Comparison of ENCODE assay signal across 1 cellular context in genomic region chr10:100519321-100520051, GRCh38.
TF ChIP-seq lines count a peak whose summit lies in the region.

Gene SEC31B, minus strand, starts transcription at chr10:100519861. Its CDS starts 2,909 bp downstream, at chr10:100516952.

TF ChIP-seq in HepG2, 621 proteins besides CTCF, POLR2A, EP300 and RAD21 (continued from another document and continues in another):
- peak; percentile 63; the same call in 1 of the 2 replicates for TF ChIP-seq ZSCAN20 (CRISPR knock-in tag; IDR thresholded peaks at IDR 0.05; ENCODE audit: borderline replicate concordance)
- no peak for TF ChIP-seq RERE (CRISPR knock-in tag; IDR thresholded peaks at IDR 0.05; ENCODE audit: low read depth)
- no peak for TF ChIP-seq NCOA5 (CRISPR knock-in tag; IDR thresholded peaks at IDR 0.05)
- TF ChIP-seq JUNB (CRISPR knock-in tag; IDR thresholded peaks at IDR 0.05; ENCODE audit: borderline replicate concordance) = no peak
- no peak for TF ChIP-seq ZNF20 (CRISPR knock-in tag; IDR thresholded peaks at IDR 0.05)
- TF ChIP-seq ZNF441 (CRISPR knock-in tag; IDR thresholded peaks at IDR 0.05; ENCODE audit: borderline replicate concordance) = no peak
- no peak for TF ChIP-seq MIER2 (CRISPR knock-in tag; IDR thresholded peaks at IDR 0.05)
- no peak for TF ChIP-seq KLF13 (CRISPR knock-in tag; IDR thresholded peaks at IDR 0.05)
- no peak for TF ChIP-seq ZBTB4 (CRISPR knock-in tag; IDR thresholded peaks at IDR 0.05; ENCODE audit: borderline replicate concordance)
- no peak for TF ChIP-seq ZNF660 (CRISPR knock-in tag; IDR thresholded peaks at IDR 0.05; ENCODE audit: borderline replicate concordance, low read depth)
- no peak for TF ChIP-seq CEBPB (IDR thresholded peaks at IDR 0.05; ENCODE audit: borderline replicate concordance, low read depth, low read length)
- TF ChIP-seq SMARCE1 (IDR thresholded peaks at IDR 0.05; ENCODE audit: borderline replicate concordance) = no peak
- no peak for TF ChIP-seq ETV5 (CRISPR knock-in tag; IDR thresholded peaks at IDR 0.05; ENCODE audit: borderline replicate concordance)
- 0 out of 2 replicates have a peak, but pooled peaks have one; percentile 19 for TF ChIP-seq AHR (CRISPR knock-in tag; IDR thresholded peaks at IDR 0.05)
- TF ChIP-seq TOPORS (CRISPR knock-in tag; IDR thresholded peaks at IDR 0.05) = no peak
- TF ChIP-seq CEBPZ (IDR thresholded peaks at IDR 0.05; ENCODE audit: low read length) = no peak
- no peak for TF ChIP-seq ZNF703 (CRISPR knock-in tag; IDR thresholded peaks at IDR 0.05; ENCODE audit: borderline replicate concordance)
- no peak for TF ChIP-seq ZC3H4 (CRISPR knock-in tag; IDR thresholded peaks at IDR 0.05; ENCODE audit: borderline replicate concordance)
- peak; percentile 65; the same call in 1 of the 2 replicates for TF ChIP-seq MXD1 (CRISPR knock-in tag; IDR thresholded peaks at IDR 0.05)
- no peak for TF ChIP-seq ZFP36L1 (CRISPR knock-in tag; IDR thresholded peaks at IDR 0.05)
- no peak for TF ChIP-seq NPAS2 (CRISPR knock-in tag; IDR thresholded peaks at IDR 0.05; ENCODE audit: borderline replicate concordance)
- TF ChIP-seq RAD51 (IDR thresholded peaks at IDR 0.05; ENCODE audit: borderline replicate concordance) = no peak
- no peak for TF ChIP-seq DMAP1 (CRISPR knock-in tag; IDR thresholded peaks at IDR 0.05)
- TF ChIP-seq ZNF766 (CRISPR knock-in tag; IDR thresholded peaks at IDR 0.05; ENCODE audit: borderline replicate concordance) = no peak
- peak; percentile 55; the same call in 1 of the 2 replicates for TF ChIP-seq ZNF691 (CRISPR knock-in tag; IDR thresholded peaks at IDR 0.05; ENCODE audit: borderline replicate concordance, low read depth)
- no peak for TF ChIP-seq ISL2 (CRISPR knock-in tag; IDR thresholded peaks at IDR 0.05)
- TF ChIP-seq NKX3-1 (CRISPR knock-in tag; IDR thresholded peaks at IDR 0.05) = no peak
- TF ChIP-seq GMEB2 (CRISPR knock-in tag; IDR thresholded peaks at IDR 0.05; ENCODE audit: low read depth) = no peak
- TF ChIP-seq MXD4 (CRISPR knock-in tag; IDR thresholded peaks at IDR 0.05) = no peak
- TF ChIP-seq PHF21A (CRISPR knock-in tag; IDR thresholded peaks at IDR 0.05) = no peak
- no peak for TF ChIP-seq ZNF709 (CRISPR knock-in tag; IDR thresholded peaks at IDR 0.05)
- TF ChIP-seq NFKB2 (CRISPR knock-in tag; IDR thresholded peaks at IDR 0.05; ENCODE audit: borderline replicate concordance) = peak; percentile 35; the same call in 1 of the 2 replicates
- no peak for TF ChIP-seq NR2F2 (IDR thresholded peaks at IDR 0.05; ENCODE audit: borderline replicate concordance, low read depth)
- no peak for TF ChIP-seq ZBTB37 (CRISPR knock-in tag; IDR thresholded peaks at IDR 0.05)
- TF ChIP-seq STAT5B (CRISPR knock-in tag; IDR thresholded peaks at IDR 0.05) = no peak
- no peak for TF ChIP-seq FOXA1 (IDR thresholded peaks at IDR 0.05)
- no peak for TF ChIP-seq FOXA1 (CRISPR knock-in tag; IDR thresholded peaks at IDR 0.05)
- no peak for TF ChIP-seq DPF2 (CRISPR knock-in tag; IDR thresholded peaks at IDR 0.05; ENCODE audit: borderline replicate concordance, low read depth)
- TF ChIP-seq DR1 (CRISPR knock-in tag; IDR thresholded peaks at IDR 0.05) = no peak
- no peak for TF ChIP-seq MEIS2 (CRISPR knock-in tag; IDR thresholded peaks at IDR 0.05)
- TF ChIP-seq SPEN (CRISPR knock-in tag; IDR thresholded peaks at IDR 0.05; ENCODE audit: low read depth) = peak; percentile 41; the same call in 1 of the 2 replicates
- no peak for TF ChIP-seq HOXA5 (CRISPR knock-in tag; IDR thresholded peaks at IDR 0.05)
- no peak for TF ChIP-seq DNMT3B (CRISPR knock-in tag; conservative IDR thresholded peaks at IDR 0.05)
- TF ChIP-seq ZNF253 (CRISPR knock-in tag; IDR thresholded peaks at IDR 0.05; ENCODE audit: borderline replicate concordance) = no peak
- no peak for TF ChIP-seq SKIL (CRISPR knock-in tag; IDR thresholded peaks at IDR 0.05; ENCODE audit: borderline replicate concordance)
